9 cellular contexts compared by ENCODE assay signal in genomic region chr15:67097893-67098740, GRCh38. TPM values are rescaled to one million over a fixed set of nuclear protein-coding genes. Genes with fewer than 3 reads are reported as not detected.
DNase-seq lines count a peak whose midpoint lies in the region; ATAC-seq, FAIRE-seq and TF ChIP-seq lines count a peak whose summit lies in the region.
"Had no signal": no experiment of that assay in that cellular context is flagged by ENCODE, and none has a peak within 500 bp of the region (broad histone marks: within the 10 kb centered on the region; RNA-seq: fewer than 3 reads in every experiment).

No MANE protein-coding gene starts in this region.

- intact Hi-C loops in OCI-LY7 (cut with micrococcal nuclease; ENCODE audit: unreplicated experiment): loop anchor here (1.0 kb wide), 1 partner anchor 17 kb away; no protein-coding TSS in a partner anchor
- intact Hi-C loops in MCF 10A (cut with micrococcal nuclease): no loop called here
- intact Hi-C loops in aorta (cut with DNase I): no loop called here

- peak overlapping the region; percentile 82 for H3K4me3 Mint-ChIP-seq in MCF 10A (ENCODE audit: unreplicated experiment)

- H3K9me3 ChIP-seq in OCI-LY7 (ENCODE audit: low read length) (no peaks in the 10 kb centered on the region), mucosa of stomach (ENCODE audit: control insufficient read depth, low read length) (no peaks in the 10 kb centered on the region), aorta (ENCODE audit: control insufficient read depth, low read length) (no peaks in the 10 kb centered on the region)

- peak overlapping the region; percentile 59 for H3K9ac ChIP-seq in mucosa of stomach (ENCODE audit: low read length)

- H3K27ac ChIP-seq in OCI-LY7 (ENCODE audit: low read depth, low read length, poor library complexity, severe bottlenecking) (peak overlapping the region; percentile 98), aorta (ENCODE audit: low read depth in 1 of 2, low read length in 2 of 2) (no peak overlapping the region)

- H3K36me3 ChIP-seq in OCI-LY7 (ENCODE audit: insufficient read depth, low read length) (peaks cover 52% of the 10 kb centered on the region), mucosa of stomach (ENCODE audit: control insufficient read depth, insufficient read depth, low read length) (no peaks in the 10 kb centered on the region), aorta (ENCODE audit: control insufficient read depth in 1 of 2, insufficient read depth in 2 of 2, low read length in 1 of 2) (no peaks in the 10 kb centered on the region)

- POLR2A ChIA-PET in OCI-LY7 (lab: Charles Lee) (interaction anchor here (8.5 kb wide), 1 partner anchor 16 kb away, joined by 80 read pairs; no protein-coding TSS in a partner anchor), MCF 10A (lab: Yijun Ruan, JAX) (interaction anchor here (0.6 to 2.6 kb wide), 15 partner anchors 9 to 141 kb away, joined by 3 to 13 read pairs (median 4); partner anchors contain the start of gene SMAD3)

- FAIRE-seq in HTR-8/SVneo (lab: Jason Lieb, UNC): no peak
- FAIRE-seq: GM18507 had no signal

- H3K9me3 Mint-ChIP-seq in MCF 10A (ENCODE audit: unreplicated experiment): no peaks in the 10 kb centered on the region

- no peaks in the 10 kb centered on the region for H4K20me1 ChIP-seq in OCI-LY7 (ENCODE audit: insufficient read depth, low read length)

- peak overlapping the region; percentile 99 for H3K27ac Mint-ChIP-seq in MCF 10A (ENCODE audit: low read depth, unreplicated experiment)

- CTCF ChIA-PET in OCI-LY7 (lab: Charles Lee; ENCODE audit: unreplicated experiment): no interaction called here
- CTCF ChIA-PET in MCF 10A (lab: Yijun Ruan, JAX): interaction anchor here (0.7 kb wide), 1 partner anchor 25 kb away, joined by 3 read pairs; no protein-coding TSS in a partner anchor

- peaks cover 13% of the 10 kb centered on the region for H3K36me3 Mint-ChIP-seq in MCF 10A (ENCODE audit: insufficient read depth, unreplicated experiment)

- TF ChIP-seq CTCF in OCI-LY7 (conservative IDR thresholded peaks at IDR 0.05; ENCODE audit: low read length) (no peak), MCF 10A (IDR thresholded peaks at IDR 0.05; ENCODE audit: unreplicated experiment) (no peak)

- H3K79me2 ChIP-seq in OCI-LY7 (ENCODE audit: insufficient read depth, low read depth, low read length): peaks cover 91% of the 10 kb centered on the region

- peaks cover 100% of the 10 kb centered on the region for H3K4me1 ChIP-seq in OCI-LY7 (ENCODE audit: insufficient read depth, low read length, poor library complexity, severe bottlenecking)
- H3K4me1 ChIP-seq in mucosa of stomach (ENCODE audit: control insufficient read depth, insufficient read depth, low read length): peaks cover 39% of the 10 kb centered on the region
- H3K4me1 ChIP-seq in aorta (ENCODE audit: control insufficient read depth in 1 of 2, insufficient read depth in 2 of 2, low read length in 2 of 2): no peaks in the 10 kb centered on the region

- DNase-seq in AG20443 (ENCODE audit: low spot score) (peak; percentile 79), OCI-LY7 (ENCODE audit: low spot score) (no peak), MCF 10A (ENCODE audit: unreplicated experiment) (peak; percentile 78), aorta (peak; percentile 75 to 77), LoVo (ENCODE audit: low spot score) (no peak), DMS153 (lab: John Stamatoyannopoulos, UW) (no peak), HTR-8/SVneo (ENCODE audit: insufficient read length, low spot score) (no peak)

- H2AFZ ChIP-seq in OCI-LY7 (ENCODE audit: low read length): no peak overlapping the region

- H3K4me2 ChIP-seq in OCI-LY7 (ENCODE audit: low read length): peak overlapping the region; percentile 63

- peak; percentile 4 for ATAC-seq in aorta (ENCODE audit: low FRiP score)

- no peaks in the 10 kb centered on the region for H3K9me2 ChIP-seq in OCI-LY7 (ENCODE audit: insufficient read depth, low read length)

- H3K27me3 Mint-ChIP-seq in MCF 10A (ENCODE audit: insufficient read depth, unreplicated experiment): no peaks in the 10 kb centered on the region

- BruUV-seq in OCI-LY7 (replicated peaks; lab: Mats Ljungman, UMichigan) (no TSS peak), MCF 10A (replicated peaks; lab: Mats Ljungman, UMichigan) (no TSS peak)

- peak overlapping the region; percentile 14 for H3K4me3 ChIP-seq in OCI-LY7 (ENCODE audit: low read depth, low read length, poor library complexity, severe bottlenecking)
- no peak overlapping the region for H3K4me3 ChIP-seq in mucosa of stomach (ENCODE audit: low read length)
- no peak overlapping the region for H3K4me3 ChIP-seq in aorta (ENCODE audit: low read length in 2 of 2)

- H3K27me3 ChIP-seq in mucosa of stomach (ENCODE audit: control insufficient read depth, insufficient read depth, low read length) (no peaks in the 10 kb centered on the region), aorta (ENCODE audit: control insufficient read depth in 1 of 2, insufficient read depth in 2 of 2, low read length in 1 of 2) (no peaks in the 10 kb centered on the region)

- 20 to 26% methylated on average over 14 of the region's 14 CpGs for WGBS in aorta, 2 donors

- H3K4me1 Mint-ChIP-seq in MCF 10A (ENCODE audit: insufficient read depth, unreplicated experiment): peaks cover 37% of the 10 kb centered on the region

RNA-seq across cellular contexts. Expression of gene SMAD3, which starts 32.7 kb away (rescaled TPM):
- total RNA-seq in OCI-LY7 (2014; rRNA removed; shearing (Covaris generic)): 32.8 and 41.2 TPM in 2 replicates
- total RNA-seq in OCI-LY7 (2022) (77.8 and 84.5 TPM in 2 replicates), MCF 10A (2022) (19.9 and 26.1 TPM in 2 replicates), aorta (10 to 100 TPM; 65.9 to 90.8 TPM)
- 10 to 100 TPM in 1 of 2 donors, 1 to 10 TPM in 1; 7.1 to 44.1 TPM for polyA plus RNA-seq in aorta

Comparison
In these comparisons a context has a peak if more than half of its experiments do, and no peak if none do; other contexts are left out.
1. DNase-seq: peak in AG20443 (single experiment), MCF 10A (single experiment) and aorta (2 of 2); none in OCI-LY7 (single experiment), LoVo (single experiment), DMS153 (single experiment) and HTR-8/SVneo (single experiment).